8 cellular contexts compared by ENCODE assay signal in genomic region chr14:100900837-100901390, GRCh38. TPM values are rescaled to one million over a fixed set of nuclear protein-coding genes. Genes with fewer than 3 reads are reported as not detected.
DNase-seq lines count a peak whose midpoint lies in the region; ATAC-seq and TF ChIP-seq lines count a peak whose summit lies in the region.

No MANE protein-coding gene starts in this region.

- H3K9me3 Mint-ChIP-seq in stimulated activated naive CD8-positive, alpha-beta T cell treated with anti-CD3 and anti-CD28 coated beads, Interleukin-15, amount 100 ng/mL, for 72 hours, result no peaks in the 10 kb centered on the region
- H3K9me3 Mint-ChIP-seq in activated T-helper 17 cell treated with anti-CD3 and anti-CD28 coated beads, Interleukin-2, amount 50 U/mL, for 72 hours, result no peaks in the 10 kb centered on the region

- DNase-seq in HFF-Myc (ENCODE audit: extremely low read depth, low read depth), result no peak
- peak; percentile 66 to 88 for DNase-seq in SHP77 (lab: John Stamatoyannopoulos, UW)
- peak; percentile 43 for DNase-seq in right atrium auricular region (ENCODE audit: low spot score)
- DNase-seq in stimulated activated naive CD8-positive, alpha-beta T cell treated with anti-CD3 and anti-CD28 coated beads, Interleukin-15, amount 100 ng/mL, for 72 hours, result peak; percentile 15 to 28
- no peak for DNase-seq in AG08395 (ENCODE audit: low spot score)
- DNase-seq in middle frontal gyrus (ENCODE audit: extremely low spot score, low spot score), result no peak

- peaks cover 0 to 5% of the 10 kb centered on the region in 2 donors for H3K27me3 ChIP-seq in right atrium auricular region

- no peaks in the 10 kb centered on the region for H3K36me3 ChIP-seq in right atrium auricular region

- H3K4me3 Mint-ChIP-seq in stimulated activated naive CD8-positive, alpha-beta T cell treated with anti-CD3 and anti-CD28 coated beads, Interleukin-15, amount 100 ng/mL, for 72 hours, result no peak overlapping the region
- no peak overlapping the region for H3K4me3 Mint-ChIP-seq in activated T-helper 17 cell treated with anti-CD3 and anti-CD28 coated beads, Interleukin-2, amount 50 U/mL, for 72 hours

- peak; percentile 65 for TF ChIP-seq CTCF in C4-2B (conservative IDR thresholded peaks at IDR 0.05)
- peak; percentile 36 for TF ChIP-seq CTCF in HFF-Myc (IDR thresholded peaks at IDR 0.05; ENCODE audit: low read depth, low read length, missing control alignments)
- TF ChIP-seq CTCF in right atrium auricular region (IDR thresholded peaks at IDR 0.05), result peak in 1 of 2 donors; percentile 21

- H3K4me3 ChIP-seq in HFF-Myc (replicated peaks; ENCODE audit: low read depth, low read length) (no peak overlapping the region), right atrium auricular region (no peak overlapping the region)

- H3K4me1 Mint-ChIP-seq in stimulated activated naive CD8-positive, alpha-beta T cell treated with anti-CD3 and anti-CD28 coated beads, Interleukin-15, amount 100 ng/mL, for 72 hours, result peaks cover 6% of the 10 kb centered on the region
- no peaks in the 10 kb centered on the region for H3K4me1 Mint-ChIP-seq in activated T-helper 17 cell treated with anti-CD3 and anti-CD28 coated beads, Interleukin-2, amount 50 U/mL, for 72 hours

- H3K27ac Mint-ChIP-seq in stimulated activated naive CD8-positive, alpha-beta T cell treated with anti-CD3 and anti-CD28 coated beads, Interleukin-15, amount 100 ng/mL, for 72 hours, result no peak overlapping the region
- no peak overlapping the region for H3K27ac Mint-ChIP-seq in activated T-helper 17 cell treated with anti-CD3 and anti-CD28 coated beads, Interleukin-2, amount 50 U/mL, for 72 hours

- H3K9me3 ChIP-seq in right atrium auricular region, result no peaks in the 10 kb centered on the region

- peaks cover 0 to 18% of the 10 kb centered on the region in 2 donors for H3K4me1 ChIP-seq in right atrium auricular region

- H3K27ac ChIP-seq in C4-2B (no peak overlapping the region), right atrium auricular region (no peak overlapping the region)

- H3K27me3 Mint-ChIP-seq in stimulated activated naive CD8-positive, alpha-beta T cell treated with anti-CD3 and anti-CD28 coated beads, Interleukin-15, amount 100 ng/mL, for 72 hours, result peaks cover 75% of the 10 kb centered on the region
- H3K27me3 Mint-ChIP-seq in activated T-helper 17 cell treated with anti-CD3 and anti-CD28 coated beads, Interleukin-2, amount 50 U/mL, for 72 hours, result peaks cover 47% of the 10 kb centered on the region

- ATAC-seq in stimulated activated naive CD8-positive, alpha-beta T cell treated with anti-CD3 and anti-CD28 coated beads, Interleukin-15, amount 100 ng/mL, for 72 hours, result peak; percentile 56
- ATAC-seq in activated T-helper 17 cell treated with anti-CD3 and anti-CD28 coated beads, Interleukin-2, amount 50 U/mL, for 72 hours (replicated peaks), result no peak

- H3K36me3 Mint-ChIP-seq in activated T-helper 17 cell treated with anti-CD3 and anti-CD28 coated beads, Interleukin-2, amount 50 U/mL, for 72 hours (ENCODE audit: low read depth), result no peaks in the 10 kb centered on the region

RNA-seq across cellular contexts. Expression of gene RTL1, which starts 2.6 kb away (rescaled TPM):
- total RNA-seq in right atrium auricular region, result not detected
- total RNA-seq in activated T-helper 17 cell treated with anti-CD3 and anti-CD28 coated beads, Interleukin-2, amount 50 U/mL, for 72 hours, result not detected

Comparison
In these comparisons a context has a peak if more than half of its experiments do, and no peak if none do; other contexts are left out.
1. DNase-seq: peak in SHP77 (2 of 2), right atrium auricular region (single experiment) and stimulated activated naive CD8-positive, alpha-beta T cell treated with anti-CD3 and anti-CD28 coated beads, Interleukin-15, amount 100 ng/mL, for 72 hours (2 of 2); none in HFF-Myc (single experiment), AG08395 (single experiment) and middle frontal gyrus (single experiment).